ENCODE assay signal across 1 cellular context in the genomic region with DNA sequence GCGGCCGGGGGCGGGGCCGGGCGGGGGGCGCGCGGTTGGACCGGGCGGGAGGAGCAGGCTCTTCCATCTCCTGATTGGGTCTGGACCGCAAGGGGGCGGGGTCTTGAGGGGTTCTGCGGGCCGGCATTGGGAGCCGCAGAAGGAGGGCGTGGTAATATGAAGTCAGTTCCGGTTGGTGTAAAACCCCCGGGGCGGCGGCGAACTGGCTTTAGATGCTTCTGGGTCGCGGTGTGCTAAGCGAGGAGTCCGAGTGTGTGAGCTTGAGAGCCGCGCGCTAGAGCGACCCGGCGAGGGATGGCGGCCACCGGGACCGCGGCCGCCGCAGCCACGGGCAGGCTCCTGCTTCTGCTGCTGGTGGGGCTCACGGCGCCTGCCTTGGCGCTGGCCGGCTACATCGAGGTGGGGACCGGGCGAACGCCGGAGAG.
TF ChIP-seq lines count a peak whose summit lies in the region.

A gene (plus strand): TSS at position 211 of the 425 bp plus-strand sequence. CDS start 84 bp downstream, at position 295.

TF ChIP-seq in K562, 482 proteins besides CTCF, POLR2A, EP300 and RAD21 (continued from another document):
- TF ChIP-seq SRSF7 (optimal IDR thresholded peaks at IDR 0.05; ENCODE audit: low read depth, low read length) (peak; percentile 44), ZNF584 (CRISPR knock-in tag; IDR thresholded peaks at IDR 0.05; ENCODE audit: low read depth) (no peak), ATF7 (IDR thresholded peaks at IDR 0.05) (peak; percentile 66; the same call in 1 of the 2 replicates), SP1 (CRISPR knock-in tag; IDR thresholded peaks at IDR 0.05) (peak; percentile 41), CBFA2T3 (IDR thresholded peaks at IDR 0.05) (no peak), ZNF3 (CRISPR knock-in tag; IDR thresholded peaks at IDR 0.05) (no peak), TBP (optimal IDR thresholded peaks at IDR 0.05; ENCODE audit: low read depth, low read length) (peak; percentile 98)
- TF ChIP-seq, protein P1, sequence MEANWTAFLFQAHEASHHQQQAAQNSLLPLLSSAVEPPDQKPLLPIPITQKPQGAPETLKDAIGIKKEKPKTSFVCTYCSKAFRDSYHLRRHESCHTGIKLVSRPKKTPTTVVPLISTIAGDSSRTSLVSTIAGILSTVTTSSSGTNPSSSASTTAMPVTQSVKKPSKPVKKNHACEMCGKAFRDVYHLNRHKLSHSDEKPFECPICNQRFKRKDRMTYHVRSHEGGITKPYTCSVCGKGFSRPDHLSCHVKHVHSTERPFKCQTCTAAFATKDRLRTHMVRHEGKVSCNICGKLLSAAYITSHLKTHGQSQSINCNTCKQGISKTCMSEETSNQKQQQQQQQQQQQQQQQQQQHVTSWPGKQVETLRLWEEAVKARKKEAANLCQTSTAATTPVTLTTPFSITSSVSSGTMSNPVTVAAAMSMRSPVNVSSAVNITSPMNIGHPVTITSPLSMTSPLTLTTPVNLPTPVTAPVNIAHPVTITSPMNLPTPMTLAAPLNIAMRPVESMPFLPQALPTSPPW (CRISPR knock-in tag; IDR thresholded peaks at IDR 0.05): peak; percentile 92
- TF ChIP-seq, protein P2, sequence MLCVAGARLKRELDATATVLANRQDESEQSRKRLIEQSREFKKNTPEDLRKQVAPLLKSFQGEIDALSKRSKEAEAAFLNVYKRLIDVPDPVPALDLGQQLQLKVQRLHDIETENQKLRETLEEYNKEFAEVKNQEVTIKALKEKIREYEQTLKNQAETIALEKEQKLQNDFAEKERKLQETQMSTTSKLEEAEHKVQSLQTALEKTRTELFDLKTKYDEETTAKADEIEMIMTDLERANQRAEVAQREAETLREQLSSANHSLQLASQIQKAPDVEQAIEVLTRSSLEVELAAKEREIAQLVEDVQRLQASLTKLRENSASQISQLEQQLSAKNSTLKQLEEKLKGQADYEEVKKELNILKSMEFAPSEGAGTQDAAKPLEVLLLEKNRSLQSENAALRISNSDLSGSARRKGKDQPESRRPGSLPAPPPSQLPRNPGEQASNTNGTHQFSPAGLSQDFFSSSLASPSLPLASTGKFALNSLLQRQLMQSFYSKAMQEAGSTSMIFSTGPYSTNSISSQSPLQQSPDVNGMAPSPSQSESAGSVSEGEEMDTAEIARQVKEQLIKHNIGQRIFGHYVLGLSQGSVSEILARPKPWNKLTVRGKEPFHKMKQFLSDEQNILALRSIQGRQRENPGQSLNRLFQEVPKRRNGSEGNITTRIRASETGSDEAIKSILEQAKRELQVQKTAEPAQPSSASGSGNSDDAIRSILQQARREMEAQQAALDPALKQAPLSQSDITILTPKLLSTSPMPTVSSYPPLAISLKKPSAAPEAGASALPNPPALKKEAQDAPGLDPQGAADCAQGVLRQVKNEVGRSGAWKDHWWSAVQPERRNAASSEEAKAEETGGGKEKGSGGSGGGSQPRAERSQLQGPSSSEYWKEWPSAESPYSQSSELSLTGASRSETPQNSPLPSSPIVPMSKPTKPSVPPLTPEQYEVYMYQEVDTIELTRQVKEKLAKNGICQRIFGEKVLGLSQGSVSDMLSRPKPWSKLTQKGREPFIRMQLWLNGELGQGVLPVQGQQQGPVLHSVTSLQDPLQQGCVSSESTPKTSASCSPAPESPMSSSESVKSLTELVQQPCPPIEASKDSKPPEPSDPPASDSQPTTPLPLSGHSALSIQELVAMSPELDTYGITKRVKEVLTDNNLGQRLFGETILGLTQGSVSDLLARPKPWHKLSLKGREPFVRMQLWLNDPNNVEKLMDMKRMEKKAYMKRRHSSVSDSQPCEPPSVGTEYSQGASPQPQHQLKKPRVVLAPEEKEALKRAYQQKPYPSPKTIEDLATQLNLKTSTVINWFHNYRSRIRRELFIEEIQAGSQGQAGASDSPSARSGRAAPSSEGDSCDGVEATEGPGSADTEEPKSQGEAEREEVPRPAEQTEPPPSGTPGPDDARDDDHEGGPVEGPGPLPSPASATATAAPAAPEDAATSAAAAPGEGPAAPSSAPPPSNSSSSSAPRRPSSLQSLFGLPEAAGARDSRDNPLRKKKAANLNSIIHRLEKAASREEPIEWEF (CRISPR knock-in tag; IDR thresholded peaks at IDR 0.05): no peak
TF ChIP-seq in K562: peak in this region for 72.
